In the genomic region with DNA sequence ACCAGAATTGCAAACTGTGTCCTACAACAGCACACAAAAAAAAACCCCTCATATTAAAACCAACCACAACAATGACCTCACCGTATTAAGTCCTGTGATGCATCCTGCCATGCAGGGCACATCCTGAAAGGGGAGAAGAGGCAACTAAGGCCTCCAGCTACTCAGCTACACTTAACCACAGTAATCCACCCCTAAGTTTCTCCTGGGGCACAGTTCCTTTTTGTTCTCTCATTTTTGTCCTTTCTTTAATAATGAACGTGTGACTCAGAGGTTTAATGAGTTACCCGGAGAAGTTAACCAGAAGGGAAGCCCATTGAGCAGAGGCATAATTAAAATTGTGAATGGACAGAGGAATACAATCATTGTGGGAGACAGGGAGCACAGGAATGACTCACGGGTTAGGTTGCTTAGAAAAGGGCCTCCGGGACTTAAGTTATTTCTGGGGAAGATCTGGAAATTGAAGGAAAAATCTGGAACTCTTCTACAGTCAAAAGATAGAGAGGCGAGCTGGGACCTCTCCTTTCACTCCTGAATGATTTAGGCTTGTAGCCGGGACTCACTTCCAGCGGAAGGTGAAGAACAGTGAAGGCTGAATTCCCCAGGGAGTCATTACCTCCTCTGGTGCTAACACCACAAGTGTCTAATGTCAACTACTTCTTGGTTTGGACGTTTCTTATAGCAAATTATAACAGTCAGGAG, we compare ENCODE assay signal across 9 cellular contexts. TPM values are rescaled to one million over a fixed set of nuclear protein-coding genes. Genes with fewer than 3 reads are reported as not detected.
DNase-seq lines count a peak whose midpoint lies in the region; ATAC-seq and TF ChIP-seq lines count a peak whose summit lies in the region.
"Had no signal": no experiment of that assay in that cellular context is flagged by ENCODE, and none has a peak within 500 bp of the region (broad histone marks: within the 10 kb centered on the region; RNA-seq: fewer than 3 reads in every experiment).

No MANE protein-coding gene starts in this region.

- H3K9me3 ChIP-seq in HAP-1, result no peaks in the 10 kb centered on the region
- no peaks in the 10 kb centered on the region for H3K9me3 ChIP-seq in CD4-positive, alpha-beta T cell (ENCODE audit: control insufficient read depth, low read length)

- CTCF ChIA-PET in CD4-positive, alpha-beta T cell (lab: Charles Lee), result interaction anchor here (0.6 kb wide), 1 partner anchor 68 kb away, joined by 3 read pairs; no protein-coding TSS in a partner anchor

- no peaks in the 10 kb centered on the region for H3K27me3 Mint-ChIP-seq in effector memory CD8-positive, alpha-beta T cell
- peaks cover 6% of the 10 kb centered on the region for H3K27me3 Mint-ChIP-seq in stimulated activated memory B cell treated with anti-CD40 and anti-IgM and Interleukin-4, amounts not matched to agents 10 μg/mL and 1 μg/mL and 100 μg/mL, for 72 hours
- H3K27me3 Mint-ChIP-seq in CD4-positive, alpha-beta T cell, result no peaks in the 10 kb centered on the region

- H3K27me3 ChIP-seq in HAP-1 (ENCODE audit: low read depth), result no peaks in the 10 kb centered on the region
- H3K27me3 ChIP-seq in CD4-positive, alpha-beta T cell (ENCODE audit: control insufficient read depth, insufficient read depth, low read length), result no peaks in the 10 kb centered on the region

- intact Hi-C loops in CD4-positive, alpha-beta T cell (cut with DNase I, micrococcal nuclease), result no loop called here

- H3K4me3 ChIP-seq in GM08714 (ENCODE audit: low read length) (peak overlapping the region; percentile 39; the same call in 1 of the 2 replicates), HAP-1 (no peak overlapping the region)
- H3K4me3 ChIP-seq: SK-N-MC had no signal

- H3K27ac Mint-ChIP-seq in effector memory CD8-positive, alpha-beta T cell, result peak overlapping the region; percentile 8 to 78
- H3K27ac Mint-ChIP-seq in stimulated activated memory B cell treated with anti-CD40 and anti-IgM and Interleukin-4, amounts not matched to agents 10 μg/mL and 1 μg/mL and 100 μg/mL, for 72 hours, result no peak overlapping the region
- H3K27ac Mint-ChIP-seq in CD4-positive, alpha-beta T cell, result no peak overlapping the region

- H3K4me1 Mint-ChIP-seq in effector memory CD8-positive, alpha-beta T cell (ENCODE audit: low read depth in 2 of 2), result peaks cover 19 to 33% of the 10 kb centered on the region in 2 donors
- peaks cover 21% of the 10 kb centered on the region for H3K4me1 Mint-ChIP-seq in stimulated activated memory B cell treated with anti-CD40 and anti-IgM and Interleukin-4, amounts not matched to agents 10 μg/mL and 1 μg/mL and 100 μg/mL, for 72 hours
- H3K4me1 Mint-ChIP-seq in CD4-positive, alpha-beta T cell (ENCODE audit: low read depth), result peaks cover 15% of the 10 kb centered on the region

- no peak overlapping the region for H3K27ac ChIP-seq in CD4-positive, alpha-beta T cell (ENCODE audit: low read depth, low read length)
- H3K27ac ChIP-seq: SK-N-MC had no signal

- H3K36me3 ChIP-seq in HAP-1 (replicated peaks), result no peaks in the 10 kb centered on the region

- H3K9me3 Mint-ChIP-seq in effector memory CD8-positive, alpha-beta T cell, result peaks cover 0 to 5% of the 10 kb centered on the region in 2 donors
- peaks cover 11% of the 10 kb centered on the region for H3K9me3 Mint-ChIP-seq in stimulated activated memory B cell treated with anti-CD40 and anti-IgM and Interleukin-4, amounts not matched to agents 10 μg/mL and 1 μg/mL and 100 μg/mL, for 72 hours
- H3K9me3 Mint-ChIP-seq in CD4-positive, alpha-beta T cell, result peaks cover 7% of the 10 kb centered on the region

- ATAC-seq in effector memory CD8-positive, alpha-beta T cell (replicated peaks), result peak; percentile 26
- ATAC-seq in stimulated activated memory B cell treated with anti-CD40 and anti-IgM and Interleukin-4, amounts not matched to agents 10 μg/mL and 1 μg/mL and 100 μg/mL, for 72 hours, result peak; percentile 92
- ATAC-seq in CD4-positive, alpha-beta T cell (ENCODE audit: poor library complexity), result no peak

- H3K36me3 Mint-ChIP-seq in effector memory CD8-positive, alpha-beta T cell (ENCODE audit: insufficient read depth), result no peaks in the 10 kb centered on the region
- peaks cover 7% of the 10 kb centered on the region for H3K36me3 Mint-ChIP-seq in stimulated activated memory B cell treated with anti-CD40 and anti-IgM and Interleukin-4, amounts not matched to agents 10 μg/mL and 1 μg/mL and 100 μg/mL, for 72 hours
- H3K36me3 Mint-ChIP-seq in CD4-positive, alpha-beta T cell (ENCODE audit: low read depth), result peaks cover 7% of the 10 kb centered on the region

- no peak for TF ChIP-seq CTCF in CD4-positive, alpha-beta T cell (IDR thresholded peaks at IDR 0.05)

- POLR2A ChIA-PET in CD4-positive, alpha-beta T cell (lab: Charles Lee), result no interaction called here

- DNase-seq in HAP-1 (ENCODE audit: low spot score in 2 of 2) (peak; percentile 62 to 80), NCI-H2107 treated with DMSO at 0.1 percent for 48 hours (lab: John Stamatoyannopoulos, UW; ENCODE audit: unreplicated experiment) (peak; percentile 82), erythroblast (lab: John Stamatoyannopoulos, UW) (no peak), OCI-M2 (lab: John Stamatoyannopoulos, UW; ENCODE audit: unreplicated experiment) (no peak)
- no peak for DNase-seq in effector memory CD8-positive, alpha-beta T cell
- DNase-seq in CD4-positive, alpha-beta T cell, result no peak

- H3K4me1 ChIP-seq in HAP-1, result peaks cover 24% of the 10 kb centered on the region

- no peak for TF ChIP-seq POLR2A in erythroblast (IDR thresholded peaks at IDR 0.05; ENCODE audit: low read length)

- H3K4me3 Mint-ChIP-seq in effector memory CD8-positive, alpha-beta T cell, result no peak overlapping the region
- H3K4me3 Mint-ChIP-seq in stimulated activated memory B cell treated with anti-CD40 and anti-IgM and Interleukin-4, amounts not matched to agents 10 μg/mL and 1 μg/mL and 100 μg/mL, for 72 hours, result peak overlapping the region; percentile 3
- no peak overlapping the region for H3K4me3 Mint-ChIP-seq in CD4-positive, alpha-beta T cell

- in situ Hi-C loops in HAP-1 (cut with MboI; ENCODE audit: low sequenced_read_pairs), result no loop called here

RNA-seq across cellular contexts. Expression of gene HIVEP3, which starts 36.9 kb away (rescaled TPM):
- total RNA-seq in CD4-positive, alpha-beta T cell, result 1 to 10 TPM; 5.1 to 5.4 TPM

Comparison
In these comparisons a context has a peak if more than half of its experiments do, and no peak if none do; other contexts are left out.
1. DNase-seq: peak in HAP-1 (2 of 2) and NCI-H2107 treated with DMSO at 0.1 percent for 48 hours (single experiment); none in effector memory CD8-positive, alpha-beta T cell (0 of 3), erythroblast (0 of 2), CD4-positive, alpha-beta T cell (0 of 10) and OCI-M2 (single experiment).
2. H3K27ac Mint-ChIP-seq: peak in effector memory CD8-positive, alpha-beta T cell (2 of 2); none in stimulated activated memory B cell treated with anti-CD40 and anti-IgM and Interleukin-4, amounts not matched to agents 10 μg/mL and 1 μg/mL and 100 μg/mL, for 72 hours (single experiment) and CD4-positive, alpha-beta T cell (single experiment).